Comparison of ENCODE assay signal across 8 cellular contexts in the genomic region with DNA sequence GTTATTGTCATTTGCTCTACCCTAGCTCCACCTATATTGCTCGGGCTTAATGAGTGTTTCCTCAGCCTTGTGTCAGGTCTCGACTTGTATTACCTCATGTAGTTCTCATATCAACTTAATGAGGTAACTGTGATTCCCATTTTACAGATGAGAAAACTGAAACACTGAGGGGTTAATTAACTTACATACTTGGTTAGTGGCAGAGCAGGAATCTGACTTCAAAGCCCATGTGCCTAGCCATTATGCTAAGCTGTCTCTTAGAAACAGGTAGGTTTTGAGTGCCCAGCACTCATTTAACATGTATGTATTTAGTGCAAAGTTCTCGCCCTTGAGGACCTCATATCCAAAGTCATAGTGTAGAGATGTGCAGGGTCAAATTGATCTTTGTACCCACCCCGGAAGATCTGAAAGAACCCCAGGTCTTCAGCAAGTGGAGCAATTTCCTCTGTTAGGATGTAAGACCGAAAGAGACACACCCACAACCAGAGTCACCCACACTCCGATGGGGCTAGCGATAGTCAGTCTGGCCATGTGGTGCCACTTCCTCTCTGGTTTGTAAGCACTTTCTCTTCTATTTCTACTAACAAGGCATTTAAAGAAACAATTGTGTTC.
A peak's percentile ranks its signal among the peaks of the same experiment; 100 is the strongest.
DNase-seq lines count a peak whose midpoint lies in the region; ATAC-seq, FAIRE-seq and TF ChIP-seq lines count a peak whose summit lies in the region.

No MANE protein-coding gene starts in this region.

- TF ChIP-seq POLR2A in suprapubic skin (IDR thresholded peaks at IDR 0.05): no peak

- H3K9me3 ChIP-seq in small intestine (ENCODE audit: control insufficient read depth, low read depth) (no peaks in the 10 kb centered on the region), suprapubic skin (no peaks in the 10 kb centered on the region)

- peak overlapping the region; percentile 70 for H3K27ac Mint-ChIP-seq in activated T-helper 17 cell treated with anti-CD3 and anti-CD28 coated beads, Interleukin-2, amount 50 U/mL, for 72 hours

- peaks cover 4 to 13% of the 10 kb centered on the region in 2 donors for H3K4me1 ChIP-seq in small intestine (ENCODE audit: control insufficient read depth in 2 of 2, insufficient read depth in 1 of 2, low read depth in 1 of 2, low read length in 1 of 2)
- peaks cover 17% of the 10 kb centered on the region for H3K4me1 ChIP-seq in suprapubic skin

- no peak for TF ChIP-seq EP300 in suprapubic skin (IDR thresholded peaks at IDR 0.05)

- peaks cover 61% of the 10 kb centered on the region for H3K4me1 Mint-ChIP-seq in activated T-helper 17 cell treated with anti-CD3 and anti-CD28 coated beads, Interleukin-2, amount 50 U/mL, for 72 hours

- peak overlapping the region in 1 of 2 donors; percentile 63 for H3K27ac ChIP-seq in small intestine (ENCODE audit: low read depth in 1 of 2, low read length in 1 of 2)
- H3K27ac ChIP-seq in suprapubic skin: no peak overlapping the region

- 57 to 76% (median 63%) methylated on average over 7 of the region's 7 CpGs for WGBS in small intestine, 3 donors
- WGBS in suprapubic skin: 83% methylated on average over 7 of the region's 7 CpGs

- H3K27me3 ChIP-seq in small intestine (ENCODE audit: control insufficient read depth in 2 of 2, insufficient read depth in 2 of 2, low read length in 2 of 2) (no peaks in the 10 kb centered on the region), suprapubic skin (no peaks in the 10 kb centered on the region)

- H3K27me3 Mint-ChIP-seq in activated T-helper 17 cell treated with anti-CD3 and anti-CD28 coated beads, Interleukin-2, amount 50 U/mL, for 72 hours: no peaks in the 10 kb centered on the region

- H3K4me3 ChIP-seq in small intestine (ENCODE audit: low read depth in 1 of 2, low read length in 2 of 2) (no peak overlapping the region), suprapubic skin (no peak overlapping the region)

- H3K9me3 Mint-ChIP-seq in activated T-helper 17 cell treated with anti-CD3 and anti-CD28 coated beads, Interleukin-2, amount 50 U/mL, for 72 hours: peaks cover 2% of the 10 kb centered on the region

- H3K36me3 ChIP-seq in small intestine (ENCODE audit: control insufficient read depth in 2 of 2, insufficient read depth in 2 of 2, low read length in 2 of 2): no peaks in the 10 kb centered on the region
- no peaks in the 10 kb centered on the region for H3K36me3 ChIP-seq in suprapubic skin

- ATAC-seq in GM18511 (IDR thresholded peaks at IDR 0.05; ENCODE audit: unreplicated experiment) (peak; percentile 86), HG02884 (IDR thresholded peaks at IDR 0.05; ENCODE audit: unreplicated experiment) (peak; percentile 81)
- peak; percentile 59 for ATAC-seq in activated T-helper 17 cell treated with anti-CD3 and anti-CD28 coated beads, Interleukin-2, amount 50 U/mL, for 72 hours (replicated peaks)

- H3K4me3 Mint-ChIP-seq in activated T-helper 17 cell treated with anti-CD3 and anti-CD28 coated beads, Interleukin-2, amount 50 U/mL, for 72 hours: peak overlapping the region; percentile 85

- H3K36me3 Mint-ChIP-seq in activated T-helper 17 cell treated with anti-CD3 and anti-CD28 coated beads, Interleukin-2, amount 50 U/mL, for 72 hours (ENCODE audit: low read depth): no peaks in the 10 kb centered on the region

- DNase-seq in OCI-M1 (lab: John Stamatoyannopoulos, UW) (peak; percentile 95), small intestine (peak; percentile 58), cerebellar cortex (ENCODE audit: low spot score) (no peak), suprapubic skin (ENCODE audit: low spot score in 2 of 2) (no peak), NCI-H187 (lab: John Stamatoyannopoulos, UW) (no peak)

- TF ChIP-seq CTCF in suprapubic skin (IDR thresholded peaks at IDR 0.05): no peak

- no peak for FAIRE-seq in small intestine (lab: Jason Lieb, UNC)

Comparison
In these comparisons a context has a peak if more than half of its experiments do, and no peak if none do; other contexts are left out.
1. DNase-seq: peak in OCI-M1 (single experiment) and small intestine (single experiment); none in cerebellar cortex (single experiment), suprapubic skin (0 of 2) and NCI-H187 (0 of 2).
2. Peak in every context shown above with its lines, with median percentiles within 50 percentile points of each other: ATAC-seq.